20 cellular contexts compared by ENCODE assay signal in the genomic region with DNA sequence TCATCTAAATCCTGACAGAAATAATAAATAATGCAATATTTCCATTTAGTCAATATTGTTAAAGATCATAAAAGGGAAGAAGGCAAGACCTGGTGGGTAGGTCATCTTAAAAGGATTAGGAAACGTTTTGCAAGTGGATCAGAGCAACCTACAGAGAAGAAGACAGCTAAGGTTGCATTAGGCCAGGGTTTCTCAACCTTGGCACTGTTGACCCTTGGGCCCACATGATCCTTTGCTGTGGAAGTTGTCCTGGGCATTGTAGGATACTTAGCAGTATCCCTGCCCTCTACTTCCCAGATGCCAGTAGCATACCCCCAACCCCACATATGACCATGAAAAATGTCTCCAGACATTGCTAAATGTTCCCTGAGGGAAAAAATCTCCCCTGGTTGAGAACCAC.
"Had no signal": no experiment of that assay in that cellular context is flagged by ENCODE, and none has a peak within 500 bp of the region (broad histone marks: within the 10 kb centered on the region; RNA-seq: fewer than 3 reads in every experiment).

No MANE protein-coding gene starts in this region.

- H3K27me3 Mint-ChIP-seq: activated CD4-positive, alpha-beta T cell treated with anti-CD3 and anti-CD28 coated beads for 36 hours; activated naive CD4-positive, alpha-beta T cell treated with anti-CD3 and anti-CD28 coated beads, Interleukin-2, amount 50 U/mL, for 24 hours; T-cell had no signal

- DNase-seq: activated CD4-positive, alpha-beta T cell treated with anti-CD3 and anti-CD28 coated beads for 36 hours; activated CD4-positive, alpha-beta T cell treated with anti-CD3 and anti-CD28 coated beads, Interleukin-2, amount 50 U/mL, for 48 hours; activated gamma-delta T cell; endodermal cell; foreskin melanocyte; head of caudate nucleus; occipital lobe; posterior cingulate gyrus; sigmoid colon; stimulated activated CD4-positive, alpha-beta T cell treated with anti-CD3 and anti-CD28 coated beads, Interleukin-4, amount 100 ng/mL, for 4 hours; stimulated activated naive CD4-positive, alpha-beta T cell; T-cell; tibial artery; uterus had no signal

- H3K4me1 ChIP-seq: uterus had no signal

- H3K9me3 ChIP-seq: sigmoid colon, tibial artery, uterus had no signal

- ATAC-seq: activated CD4-positive, alpha-beta T cell treated with anti-CD3 and anti-CD28 coated beads for 36 hours; T-cell; WTC11 had no signal

- H3K27ac Mint-ChIP-seq: activated CD4-positive, alpha-beta T cell treated with anti-CD3 and anti-CD28 coated beads for 36 hours; nephron; T-cell; WTC11 had no signal

- H3K27ac ChIP-seq: cardiac muscle cell, sigmoid colon, tibial artery, uterus had no signal

- H3K4me3 Mint-ChIP-seq: activated CD4-positive, alpha-beta T cell treated with anti-CD3 and anti-CD28 coated beads for 36 hours; activated naive CD4-positive, alpha-beta T cell treated with anti-CD3 and anti-CD28 coated beads, Interleukin-2, amount 50 U/mL, for 24 hours; endodermal cell; nephron; T-cell; WTC11 had no signal

- H3K27me3 ChIP-seq: cardiac muscle cell, sigmoid colon, tibial artery, uterus had no signal

- H3K9me3 Mint-ChIP-seq: activated naive CD4-positive, alpha-beta T cell treated with anti-CD3 and anti-CD28 coated beads, Interleukin-2, amount 50 U/mL, for 24 hours; endodermal cell; nephron; T-cell; WTC11 had no signal

- FAIRE-seq: colon had no signal

- H3K4me3 ChIP-seq: cardiac muscle cell, lung, sigmoid colon, tibial artery, uterus had no signal

- H3K36me3 ChIP-seq: cardiac muscle cell, uterus had no signal
